In the genomic region with DNA sequence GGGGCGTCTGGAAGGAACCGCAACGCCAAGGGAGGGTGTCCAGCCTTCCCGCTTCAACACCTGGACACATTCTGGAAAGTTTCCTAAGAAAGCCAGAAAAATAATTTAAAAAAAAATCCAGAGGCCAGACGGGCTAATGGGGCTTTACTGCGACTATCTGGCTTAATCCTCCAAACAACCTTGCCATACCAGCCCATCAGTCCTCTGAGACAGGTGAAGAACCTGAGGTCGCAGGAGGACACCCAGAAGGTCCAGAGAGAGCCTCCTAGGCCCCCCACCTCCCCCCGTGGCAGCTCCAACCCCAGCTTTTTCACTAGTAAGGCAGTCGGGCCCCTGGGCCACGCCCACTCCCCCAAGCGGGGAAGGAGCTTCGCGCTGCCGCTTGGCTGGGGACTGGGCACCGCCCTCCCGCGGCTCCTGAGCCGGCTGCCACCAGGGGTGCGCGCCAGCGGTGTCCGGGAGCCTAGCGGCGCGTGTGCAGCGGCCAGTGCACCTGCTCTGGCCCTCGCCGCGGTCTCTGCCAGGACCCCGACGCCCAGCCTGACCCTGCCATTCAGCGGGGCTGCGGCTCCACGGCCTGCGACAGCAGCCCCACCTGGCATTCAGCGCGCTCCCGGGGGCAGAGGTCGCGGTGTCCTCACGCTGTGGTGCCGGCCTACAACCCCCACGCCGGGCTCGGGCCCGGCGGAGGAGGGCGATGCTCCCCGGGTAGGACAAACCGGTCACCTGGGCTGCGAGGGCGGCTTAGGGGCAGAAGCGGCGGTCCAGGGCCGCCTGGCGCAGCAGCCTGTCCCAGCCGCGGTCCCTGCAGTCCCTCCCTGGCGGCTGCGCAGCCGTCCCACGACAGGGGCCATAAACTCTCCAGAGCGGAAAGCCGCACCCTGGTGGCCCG, we compare ENCODE assay signal across 5 cellular contexts. TPM values are rescaled to one million over a fixed set of nuclear protein-coding genes. Genes with fewer than 3 reads are reported as not detected.
"Had no signal": no experiment of that assay in that cellular context is flagged by ENCODE, and none has a peak within 500 bp of the region (broad histone marks: within the 10 kb centered on the region; RNA-seq: fewer than 3 reads in every experiment).

No MANE protein-coding gene starts in this region.

RNA-seq across cellular contexts. Expression of a gene that starts 37.8 kb away (rescaled TPM):
- total RNA-seq: GM23248, HFFc6, HT1080, IMR-90, K562 had no signal
- polyA plus RNA-seq: GM23248, IMR-90 had no signal
